In genomic region chr2:43165378-43166025, GRCh38 we compare ENCODE assay signal across 14 cellular contexts.
DNase-seq lines count a peak whose midpoint lies in the region; ATAC-seq and TF ChIP-seq lines count a peak whose summit lies in the region.
"Had no signal": no experiment of that assay in that cellular context is flagged by ENCODE, and none has a peak within 500 bp of the region (broad histone marks: within the 10 kb centered on the region; RNA-seq: fewer than 3 reads in every experiment).

No MANE protein-coding gene starts in this region.

- peaks cover 27% of the 10 kb centered on the region for H3K4me1 ChIP-seq in OCI-LY3 (ENCODE audit: low read length)

- no peak for ATAC-seq in stimulated activated effector memory CD8-positive, alpha-beta T cell treated with anti-CD3 and anti-CD28 coated beads, Interleukin-12 subunit alpha, Interleukin-12 subunit beta, amount 100 ng/mL, for 72 hours
- no peak for ATAC-seq in HG03045 (IDR thresholded peaks at IDR 0.05; ENCODE audit: unreplicated experiment)
- ATAC-seq: gastrocnemius medialis had no signal

- no peak overlapping the region for H2AFZ ChIP-seq in OCI-LY3 (ENCODE audit: low read depth, low read length)

- H3K79me2 ChIP-seq in OCI-LY3 (ENCODE audit: low read length), result no peaks in the 10 kb centered on the region

- H3K27ac Mint-ChIP-seq in T-helper 1 cell treated with Interleukin-12 subunit alpha and Interleukin-12 subunit beta and Interleukin-4 antibody, amounts not matched to agents 30 μg/mL and 1 μg/mL, for 36 hours, result peak overlapping the region; percentile 13
- H3K27ac Mint-ChIP-seq in stimulated activated effector memory CD8-positive, alpha-beta T cell treated with anti-CD3 and anti-CD28 coated beads, Interleukin-12 subunit alpha, Interleukin-12 subunit beta, amount 100 ng/mL, for 72 hours, result peak overlapping the region; percentile 29

- TF ChIP-seq CTCF in OCI-LY3 (IDR thresholded peaks at IDR 0.05; ENCODE audit: low read depth, low read length), result 0 out of 2 replicates have a peak, but pooled peaks have one; percentile 24
- TF ChIP-seq CTCF in fibroblast of the aortic adventitia (IDR thresholded peaks at IDR 0.05; ENCODE audit: insufficient read depth, low read length), result peak; percentile 24

- no peak overlapping the region for H3K27ac ChIP-seq in OCI-LY3 (ENCODE audit: low read length)
- H3K27ac ChIP-seq: gastrocnemius medialis, thoracic aorta had no signal

- no peaks in the 10 kb centered on the region for H3K27me3 Mint-ChIP-seq in T-helper 1 cell treated with Interleukin-12 subunit alpha and Interleukin-12 subunit beta and Interleukin-4 antibody, amounts not matched to agents 30 μg/mL and 1 μg/mL, for 36 hours (ENCODE audit: low read depth)

- no peak overlapping the region for H3K4me2 ChIP-seq in OCI-LY3 (ENCODE audit: low read length)

- no peak for DNase-seq in T-helper 1 cell
- peak; percentile 24 for DNase-seq in fibroblast of the aortic adventitia (ENCODE audit: low read depth)
- DNase-seq in stimulated activated effector memory CD8-positive, alpha-beta T cell treated with anti-CD3 and anti-CD28 coated beads, Interleukin-12 subunit alpha, Interleukin-12 subunit beta, amount 100 ng/mL, for 72 hours (ENCODE audit: low spot score in 2 of 2), result no peak
- DNase-seq in RKO (ENCODE audit: low spot score), result no peak
- no peak for DNase-seq in activated T-cell treated with anti-CD3 and anti-CD28 coated beads, Interleukin-2, amount 50 U/mL, for 48 hours
- DNase-seq: DMS 273 treated with DMSO at 0.1 percent for 48 hours, gastrocnemius medialis, HCEC 1CT, NCI-H1048, NCI-H345 had no signal

- no peaks in the 10 kb centered on the region for H3K27me3 ChIP-seq in OCI-LY3 (ENCODE audit: low read depth, low read length)
- H3K27me3 ChIP-seq: gastrocnemius medialis had no signal

- H3K4me3 Mint-ChIP-seq in T-helper 1 cell treated with Interleukin-12 subunit alpha and Interleukin-12 subunit beta and Interleukin-4 antibody, amounts not matched to agents 30 μg/mL and 1 μg/mL, for 36 hours, result no peak overlapping the region
- no peak overlapping the region for H3K4me3 Mint-ChIP-seq in stimulated activated effector memory CD8-positive, alpha-beta T cell treated with anti-CD3 and anti-CD28 coated beads, Interleukin-12 subunit alpha, Interleukin-12 subunit beta, amount 100 ng/mL, for 72 hours

- no peaks in the 10 kb centered on the region for H3K9me3 Mint-ChIP-seq in T-helper 1 cell treated with Interleukin-12 subunit alpha and Interleukin-12 subunit beta and Interleukin-4 antibody, amounts not matched to agents 30 μg/mL and 1 μg/mL, for 36 hours
- no peaks in the 10 kb centered on the region for H3K9me3 Mint-ChIP-seq in stimulated activated effector memory CD8-positive, alpha-beta T cell treated with anti-CD3 and anti-CD28 coated beads, Interleukin-12 subunit alpha, Interleukin-12 subunit beta, amount 100 ng/mL, for 72 hours

- H3K4me3 ChIP-seq in OCI-LY3 (ENCODE audit: low read length), result no peak overlapping the region
- no peak overlapping the region for H3K4me3 ChIP-seq in fibroblast of the aortic adventitia (ENCODE audit: low read depth, low read length)
- H3K4me3 ChIP-seq: gastrocnemius medialis, thoracic aorta had no signal

- no peaks in the 10 kb centered on the region for H3K36me3 Mint-ChIP-seq in T-helper 1 cell treated with Interleukin-12 subunit alpha and Interleukin-12 subunit beta and Interleukin-4 antibody, amounts not matched to agents 30 μg/mL and 1 μg/mL, for 36 hours (ENCODE audit: low read depth)
- peaks cover 10% of the 10 kb centered on the region for H3K36me3 Mint-ChIP-seq in stimulated activated effector memory CD8-positive, alpha-beta T cell treated with anti-CD3 and anti-CD28 coated beads, Interleukin-12 subunit alpha, Interleukin-12 subunit beta, amount 100 ng/mL, for 72 hours

- H4K20me1 ChIP-seq in OCI-LY3 (ENCODE audit: insufficient read depth, low read length), result no peaks in the 10 kb centered on the region

- no peak overlapping the region for H3K9ac ChIP-seq in OCI-LY3 (ENCODE audit: low read length)

- no peaks in the 10 kb centered on the region for H3K9me3 ChIP-seq in OCI-LY3 (ENCODE audit: insufficient read depth, low read length)
- H3K9me3 ChIP-seq: gastrocnemius medialis, thoracic aorta had no signal

- H3K36me3 ChIP-seq in OCI-LY3 (replicated peaks; ENCODE audit: low read depth, low read length), result no peaks in the 10 kb centered on the region
- H3K36me3 ChIP-seq: gastrocnemius medialis, thoracic aorta had no signal

- peaks cover 38% of the 10 kb centered on the region for H3K4me1 Mint-ChIP-seq in T-helper 1 cell treated with Interleukin-12 subunit alpha and Interleukin-12 subunit beta and Interleukin-4 antibody, amounts not matched to agents 30 μg/mL and 1 μg/mL, for 36 hours (ENCODE audit: low read depth)
- peaks cover 58% of the 10 kb centered on the region for H3K4me1 Mint-ChIP-seq in stimulated activated effector memory CD8-positive, alpha-beta T cell treated with anti-CD3 and anti-CD28 coated beads, Interleukin-12 subunit alpha, Interleukin-12 subunit beta, amount 100 ng/mL, for 72 hours
